In the genomic region with DNA sequence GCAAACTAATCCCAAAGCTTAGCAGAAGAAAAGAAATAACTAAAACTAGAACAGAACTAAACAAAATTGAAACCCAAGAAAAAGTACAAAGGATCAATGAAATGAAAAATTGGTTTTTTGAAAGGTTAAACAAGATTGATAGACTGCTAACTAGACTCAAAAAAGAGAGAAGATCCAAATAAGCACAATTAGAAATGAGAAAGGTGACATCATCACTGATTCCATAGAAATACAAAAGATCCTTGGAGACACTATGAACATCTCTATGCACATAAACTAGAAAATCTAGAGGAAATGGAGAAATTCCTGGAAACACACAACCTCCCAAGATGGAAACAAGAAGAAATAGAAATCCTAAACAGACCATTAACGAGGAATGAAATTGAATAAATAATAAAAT, we compare ENCODE assay signal across 1 cellular context.
TF ChIP-seq lines count a peak whose summit lies in the region.

No MANE protein-coding gene starts in this region.

TF ChIP-seq in HEK293, 187 proteins besides CTCF, POLR2A, EP300 and RAD21 (continued from another document):
- TF ChIP-seq ZNF221 (tag by site-specific recombination; IDR thresholded peaks at IDR 0.05; ENCODE audit: borderline replicate concordance), result no peak
